19 cellular contexts compared by ENCODE assay signal in genomic region chr19:6611441-6611852, GRCh38. TPM values are rescaled to one million over a fixed set of nuclear protein-coding genes. Genes with fewer than 3 reads are reported as not detected.
DNase-seq lines count a peak whose midpoint lies in the region; ATAC-seq and TF ChIP-seq lines count a peak whose summit lies in the region.
"Had no signal": no experiment of that assay in that cellular context is flagged by ENCODE, and none has a peak within 500 bp of the region (broad histone marks: within the 10 kb centered on the region; RNA-seq: fewer than 3 reads in every experiment).

No MANE protein-coding gene starts in this region.

- H3K9ac ChIP-seq in smooth muscle cell (ENCODE audit: low read depth) (peak overlapping the region; percentile 59), neuronal stem cell (ENCODE audit: low read depth, low read length, poor library complexity) (no peak overlapping the region)

- H3K4me2 ChIP-seq in smooth muscle cell (peak overlapping the region; percentile 15), neuronal stem cell (ENCODE audit: insufficient read depth, low read length, poor library complexity, severe bottlenecking) (no peak overlapping the region)

- H3K27ac ChIP-seq in RWPE2 (ENCODE audit: poor library complexity, severe bottlenecking) (peak overlapping the region; percentile 93), epithelial cell of prostate (peak overlapping the region; percentile 66), smooth muscle cell (ENCODE audit: low read depth) (peak overlapping the region; percentile 71), neuronal stem cell (replicated peaks; ENCODE audit: low read length) (no peak overlapping the region)
- H3K27ac ChIP-seq: C4-2B, psoas muscle, testis had no signal

- H3K4me1 ChIP-seq in RWPE2 (ENCODE audit: insufficient read depth, poor library complexity, severe bottlenecking) = peaks cover 21% of the 10 kb centered on the region
- no peaks in the 10 kb centered on the region for H3K4me1 ChIP-seq in smooth muscle cell (ENCODE audit: low read depth)
- H3K4me1 ChIP-seq in neuronal stem cell (ENCODE audit: control insufficient read depth in 2 of 2, insufficient read depth in 1 of 2, low read depth in 1 of 2, low read length in 2 of 2) = no peaks in the 10 kb centered on the region
- H3K4me1 ChIP-seq: psoas muscle, testis had no signal

- no peaks in the 10 kb centered on the region for H3K79me2 ChIP-seq in smooth muscle cell (ENCODE audit: low read depth)

- 74% methylated on average over 3 of the region's 3 CpGs for WGBS in smooth muscle cell (ENCODE audit: low lambda C conversion rate)
- no CpG with 5 or more reads among the region's 3 CpGs for WGBS in neuronal stem cell (ENCODE audit: extremely low coverage in 2 of 2, insufficient read length in 2 of 2, insufficient replicate concordance in 1 of 2), 2 donors

- H3K4me3 ChIP-seq in RWPE2 (ENCODE audit: severe bottlenecking) (no peak overlapping the region), smooth muscle cell (no peak overlapping the region), neuronal stem cell (ENCODE audit: low read length in 2 of 2) (no peak overlapping the region)
- H3K4me3 ChIP-seq: psoas muscle, testis had no signal

- no peak overlapping the region for H2BK12ac ChIP-seq in neuronal stem cell (ENCODE audit: low read length)

- H2BK15ac ChIP-seq in neuronal stem cell (ENCODE audit: low read length) = no peak overlapping the region

- no peak overlapping the region for H3K23ac ChIP-seq in neuronal stem cell (ENCODE audit: low read depth, low read length, poor library complexity)

- H3K79me1 ChIP-seq in neuronal stem cell (ENCODE audit: low read depth, low read length) = no peaks in the 10 kb centered on the region

- H2AK5ac ChIP-seq in neuronal stem cell (ENCODE audit: low read depth, low read length) = no peak overlapping the region

- H3K18ac ChIP-seq in neuronal stem cell (ENCODE audit: low read length) = no peak overlapping the region

- ATAC-seq in RWPE2 (ENCODE audit: low read depth) = peak; percentile 47
- ATAC-seq: T-cell, WTC11 had no signal

- H4K8ac ChIP-seq in neuronal stem cell (ENCODE audit: low read depth, low read length) = no peak overlapping the region

- no peak overlapping the region for H3K4ac ChIP-seq in neuronal stem cell (ENCODE audit: low read length)

- H3K9me3 ChIP-seq in RWPE2 (ENCODE audit: severe bottlenecking) (no peaks in the 10 kb centered on the region), smooth muscle cell (replicated peaks; ENCODE audit: low read depth) (no peaks in the 10 kb centered on the region), neuronal stem cell (replicated peaks in 1 of 2; ENCODE audit: control insufficient read depth in 2 of 2, insufficient read depth in 1 of 2, low read depth in 1 of 2, low read length in 2 of 2) (no peaks in the 10 kb centered on the region)
- H3K9me3 ChIP-seq: psoas muscle, testis had no signal

- no peaks in the 10 kb centered on the region for H3K27me3 ChIP-seq in RWPE2 (ENCODE audit: insufficient read depth, poor library complexity, severe bottlenecking)
- no peaks in the 10 kb centered on the region for H3K27me3 ChIP-seq in smooth muscle cell (ENCODE audit: low read depth)
- peaks cover 0 to 3% (median 0%) of the 10 kb centered on the region in 3 experiments for H3K27me3 ChIP-seq in neuronal stem cell (ENCODE audit: control insufficient read depth in 3 of 3, insufficient read depth in 3 of 3, low read depth in 1 of 3, low read length in 3 of 3)
- H3K27me3 ChIP-seq: testis had no signal

- DNase-seq in HCEC 1CT (peak; percentile 46), RWPE2 (ENCODE audit: low spot score) (no peak), epithelial cell of prostate (ENCODE audit: low read depth, low spot score) (no peak), smooth muscle cell (lab: John Stamatoyannopoulos, UW; ENCODE audit: unreplicated experiment) (no peak), neuronal stem cell (ENCODE audit: low spot score) (no peak), UCSD-AML1 (lab: John Stamatoyannopoulos, UW; ENCODE audit: unreplicated experiment) (no peak), SHP77 treated with DMSO at 0.1 percent for 48 hours (lab: John Stamatoyannopoulos, UW) (no peak)
- DNase-seq: activated gamma-delta T cell treated with Interleukin-2 at 50 U/mL for 16 hours, DMS53, MM.1S, NCI-H187 treated with DMSO at 0.1 percent for 48 hours, NCI-H69, psoas muscle, T-cell, testis had no signal

- H2BK120ac ChIP-seq in neuronal stem cell (ENCODE audit: low read depth, low read length) = no peak overlapping the region

- H3K14ac ChIP-seq in neuronal stem cell (ENCODE audit: low read length) = no peak overlapping the region

- TF ChIP-seq CTCF in RWPE2 (IDR thresholded peaks at IDR 0.05; ENCODE audit: poor library complexity, severe bottlenecking) (no peak), smooth muscle cell (IDR thresholded peaks at IDR 0.05; ENCODE audit: borderline replicate concordance, insufficient read depth, poor library complexity, severe bottlenecking) (no peak)

- no peak overlapping the region for H2AFZ ChIP-seq in smooth muscle cell (ENCODE audit: low read depth)
- no peak overlapping the region for H2AFZ ChIP-seq in neuronal stem cell (ENCODE audit: low read length)

- no peaks in the 10 kb centered on the region for H4K20me1 ChIP-seq in smooth muscle cell (ENCODE audit: low read depth)

- no peak overlapping the region for H2BK5ac ChIP-seq in neuronal stem cell (ENCODE audit: low read length)

- no peaks in the 10 kb centered on the region for H3F3A ChIP-seq in smooth muscle cell (ENCODE audit: low read depth)

- H3K36me3 ChIP-seq in RWPE2 (ENCODE audit: low read depth) (no peaks in the 10 kb centered on the region), smooth muscle cell (ENCODE audit: low read depth) (no peaks in the 10 kb centered on the region), neuronal stem cell (replicated peaks in 1 of 2; ENCODE audit: control insufficient read depth in 2 of 2, insufficient read depth in 2 of 2, low read length in 2 of 2) (no peaks in the 10 kb centered on the region)

- H4K91ac ChIP-seq in neuronal stem cell (ENCODE audit: low read depth, low read length, poor library complexity) = no peak overlapping the region

RNA-seq across cellular contexts. Expression of gene CD70, which starts 20.5 kb away (rescaled TPM):
- total RNA-seq in smooth muscle cell = 0.54 TPM in 1 of 2 replicates, not detected in the other
- polyA plus RNA-seq in smooth muscle cell = not detected in 2 replicates
- polyA plus RNA-seq in neuronal stem cell (2013, experiment 1 of 2) = 0.88 TPM
- polyA plus RNA-seq in neuronal stem cell (2013, experiment 2 of 2) = 0.91 TPM
- total RNA-seq: liver, psoas muscle had no signal
- polyA plus RNA-seq: liver, psoas muscle had no signal

RNA-seq across cellular contexts. Expression of gene TNFSF14, which starts 58.5 kb away (rescaled TPM):
- not detected in 2 replicates for total RNA-seq in smooth muscle cell
- not detected in 2 replicates for polyA plus RNA-seq in smooth muscle cell
- not detected for polyA plus RNA-seq in neuronal stem cell (2013, experiment 1 of 2)
- under 0.01 TPM for polyA plus RNA-seq in neuronal stem cell (2013, experiment 2 of 2)
- total RNA-seq: myocyte had no signal
